21 cellular contexts compared by ENCODE assay signal in the genomic region with DNA sequence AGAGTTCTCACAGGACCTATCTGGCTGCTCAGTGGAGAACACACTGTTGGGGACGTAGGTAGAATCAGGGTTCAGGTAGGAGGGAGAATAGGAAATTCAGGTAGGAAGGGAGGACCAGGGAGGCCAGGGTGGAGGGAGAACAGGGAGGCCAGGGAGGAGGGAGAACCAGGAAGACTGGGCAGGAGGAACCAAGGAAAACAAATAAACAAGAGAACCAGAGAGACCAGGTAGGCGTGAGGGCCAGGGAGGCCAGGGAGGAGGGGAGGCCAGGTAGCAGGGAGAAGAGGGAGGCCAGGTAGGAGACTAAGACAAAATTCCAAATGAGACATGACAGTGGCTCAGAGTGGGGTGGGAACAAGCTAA.
"Had no signal": no experiment of that assay in that cellular context is flagged by ENCODE, and none has a peak within 500 bp of the region (broad histone marks: within the 10 kb centered on the region; RNA-seq: fewer than 3 reads in every experiment).

No MANE protein-coding gene starts in this region.

- H3K27ac Mint-ChIP-seq: dendritic cell treated with granulocyte-macrophage colony-stimulating factor and Interleukin-4, amounts not matched to agents 40 ng/mL and 50 ng/mL, for 4 days; naive thymus-derived CD8-positive, alpha-beta T cell; progenitor cell of endocrine pancreas; stimulated activated naive B cell treated with anti-CD40 and anti-IgM and Interleukin-4, amounts not matched to agents 10 μg/mL and 1 μg/mL and 100 μg/mL, for 72 hours; stimulated activated naive CD8-positive, alpha-beta T cell treated with anti-CD3 and anti-CD28 coated beads, Interleukin-15, Interleukin-2, amounts not matched to agents 100 ng/mL and 50 ng/mL, for 24 hours had no signal

- H3K9me3 ChIP-seq: esophagus squamous epithelium, left lung, neutrophil, right lobe of liver, thoracic aorta, tibial nerve, upper lobe of left lung, vagina had no signal

- H3K79me2 ChIP-seq: parathyroid adenoma had no signal

- H3K9ac ChIP-seq: parathyroid adenoma had no signal

- DNase-seq: effector memory CD4-positive, alpha-beta T cell; esophagus squamous epithelium; foreskin melanocyte; left lung; mammary epithelial cell; mesendoderm; naive thymus-derived CD8-positive, alpha-beta T cell; small intestine; stimulated activated CD4-positive, alpha-beta T cell treated with anti-CD3 and anti-CD28 coated beads, Interleukin-15, amount 100 ng/mL, for 24 hours; stimulated activated CD4-positive, alpha-beta T cell treated with anti-CD3 and anti-CD28 coated beads, Interleukin-2, amount 100 ng/mL, for 48 hours; stimulated activated naive B cell treated with anti-CD40 and anti-IgM and Interleukin-4, amounts not matched to agents 10 μg/mL and 1 μg/mL and 100 μg/mL, for 72 hours; upper lobe of left lung had no signal

- ATAC-seq: left lung; naive thymus-derived CD8-positive, alpha-beta T cell; right lobe of liver; stimulated activated naive B cell treated with anti-CD40 and anti-IgM and Interleukin-4, amounts not matched to agents 10 μg/mL and 1 μg/mL and 100 μg/mL, for 72 hours had no signal

- H3K27me3 ChIP-seq: neutrophil, right lobe of liver, tibial nerve, upper lobe of left lung, vagina had no signal

- H3K9me3 Mint-ChIP-seq: stimulated activated naive B cell treated with anti-CD40 and anti-IgM and Interleukin-4, amounts not matched to agents 10 μg/mL and 1 μg/mL and 100 μg/mL, for 72 hours; stimulated activated naive CD8-positive, alpha-beta T cell treated with anti-CD3 and anti-CD28 coated beads, Interleukin-15, Interleukin-2, amounts not matched to agents 100 ng/mL and 50 ng/mL, for 24 hours had no signal

- H3K4me3 ChIP-seq: esophagus squamous epithelium, left lung, right lobe of liver, thoracic aorta, tibial nerve, upper lobe of left lung, vagina had no signal

- H3K27ac ChIP-seq: esophagus squamous epithelium, left lung, neutrophil, parathyroid adenoma, right lobe of liver, thoracic aorta, tibial nerve, upper lobe of left lung, vagina had no signal

- H3K36me3 ChIP-seq: esophagus squamous epithelium, left lung, neutrophil, right lobe of liver, thoracic aorta, tibial nerve, upper lobe of left lung, vagina had no signal

- H2AFZ ChIP-seq: parathyroid adenoma had no signal

- H3K27me3 Mint-ChIP-seq: dendritic cell treated with granulocyte-macrophage colony-stimulating factor and Interleukin-4, amounts not matched to agents 40 ng/mL and 50 ng/mL, for 4 days; progenitor cell of endocrine pancreas; stimulated activated naive CD8-positive, alpha-beta T cell treated with anti-CD3 and anti-CD28 coated beads, Interleukin-15, Interleukin-2, amounts not matched to agents 100 ng/mL and 50 ng/mL, for 24 hours had no signal

- H3K4me3 Mint-ChIP-seq: dendritic cell treated with granulocyte-macrophage colony-stimulating factor and Interleukin-4, amounts not matched to agents 40 ng/mL and 50 ng/mL, for 4 days; naive thymus-derived CD8-positive, alpha-beta T cell; stimulated activated naive B cell treated with anti-CD40 and anti-IgM and Interleukin-4, amounts not matched to agents 10 μg/mL and 1 μg/mL and 100 μg/mL, for 72 hours; stimulated activated naive CD8-positive, alpha-beta T cell treated with anti-CD3 and anti-CD28 coated beads, Interleukin-15, Interleukin-2, amounts not matched to agents 100 ng/mL and 50 ng/mL, for 24 hours had no signal

- H3K4me1 ChIP-seq: esophagus squamous epithelium, left lung, parathyroid adenoma, upper lobe of left lung, vagina had no signal

- H3K36me3 Mint-ChIP-seq: naive thymus-derived CD8-positive, alpha-beta T cell; stimulated activated naive B cell treated with anti-CD40 and anti-IgM and Interleukin-4, amounts not matched to agents 10 μg/mL and 1 μg/mL and 100 μg/mL, for 72 hours had no signal
